8 cellular contexts compared by ENCODE assay signal in genomic region chr20:33686008-33686983, GRCh38. TPM values are rescaled to one million over a fixed set of nuclear protein-coding genes. Genes with fewer than 3 reads are reported as not detected.
DNase-seq lines count a peak whose midpoint lies in the region; ATAC-seq and TF ChIP-seq lines count a peak whose summit lies in the region.

Gene E2F1, minus strand, starts transcription at chr20:33686385. Its CDS starts 121 bp downstream, at chr20:33686264.

- H2AFZ ChIP-seq in PC-3 (ENCODE audit: low read length), result peak within 1 kb of the TSS; percentile 95

- H3K27ac ChIP-seq in PC-3 (ENCODE audit: low read length) (no peak within 1 kb of the TSS), epithelial cell of prostate (no peak within 1 kb of the TSS), mucosa of rectum (ENCODE audit: low read depth in 2 of 2, low read length in 2 of 2) (peak within 1 kb of the TSS; percentile 44 to 75)

- no peaks in the 10 kb centered on the region for H3K9me2 ChIP-seq in PC-3 (replicated peaks; ENCODE audit: low read length)

- H3K27me3 ChIP-seq in PC-3 (ENCODE audit: low read length), result no peaks in the 10 kb centered on the region
- no peaks in the 10 kb centered on the region for H3K27me3 ChIP-seq in mucosa of rectum (ENCODE audit: control insufficient read depth in 2 of 2, insufficient read depth in 2 of 2, low read length in 2 of 2)

- no TSS peak for BruUV-seq in PC-3 (replicated peaks; lab: Mats Ljungman, UMichigan)

- peak within 1 kb of the TSS; percentile 82 for H3K4me3 ChIP-seq in PC-3 (ENCODE audit: low read length)
- peak within 1 kb of the TSS; percentile 65 to 73 for H3K4me3 ChIP-seq in mucosa of rectum (ENCODE audit: low read length in 2 of 2)

- H3K36me3 ChIP-seq in PC-3 (ENCODE audit: low read depth, low read length) (no peaks in the 10 kb centered on the region), mucosa of rectum (ENCODE audit: control insufficient read depth in 2 of 2, insufficient read depth in 2 of 2, low read length in 2 of 2) (no peaks in the 10 kb centered on the region)

- CTCF ChIA-PET in PC-3 (lab: Charles Lee), result no interaction called here

- peaks cover 38% of the 10 kb centered on the region for H3K79me2 ChIP-seq in PC-3 (ENCODE audit: low read length)

- POLR2A ChIA-PET in PC-3 (lab: Charles Lee; ENCODE audit: unreplicated experiment), result interaction anchor here (0.6 kb wide), 1 partner anchor 8 kb away, joined by 16 read pairs; no protein-coding TSS in a partner anchor

- peaks cover 23% of the 10 kb centered on the region for H4K20me1 ChIP-seq in PC-3 (ENCODE audit: low read length)

- peak; percentile 67 for DNase-seq in DMS79 (lab: John Stamatoyannopoulos, UW)
- peak; percentile 88 for DNase-seq in KBM-7
- peak; percentile 95 for DNase-seq in PC-3
- DNase-seq in activated T-cell treated with anti-CD3 and anti-CD28 coated beads for 4 hours, result peak; percentile 90
- peak; percentile 46 for DNase-seq in epithelial cell of prostate (ENCODE audit: low read depth, low spot score)
- DNase-seq in stimulated activated CD8-positive, alpha-beta memory T cell treated with anti-CD3 and anti-CD28 coated beads, Interleukin-4, amount 100 ng/mL, for 4 hours (ENCODE audit: low read depth in 2 of 2, low spot score in 1 of 2), result peak; percentile 78 to 87

- peak within 1 kb of the TSS; percentile 95 for H3K4me2 ChIP-seq in PC-3 (ENCODE audit: low read length)

- ATAC-seq in GM21723 (IDR thresholded peaks at IDR 0.05; ENCODE audit: unreplicated experiment) (peak; percentile 72), PC-3 (peak; percentile 97)

- intact Hi-C loops in PC-3 (cut with micrococcal nuclease), result loop anchor here (10.0 kb wide), 1 partner anchor 99 kb away; no protein-coding TSS in a partner anchor

- peaks cover 18% of the 10 kb centered on the region for H3K4me1 ChIP-seq in PC-3 (ENCODE audit: insufficient read depth, low read length)
- peaks cover 14 to 17% of the 10 kb centered on the region in 2 donors for H3K4me1 ChIP-seq in mucosa of rectum (ENCODE audit: control insufficient read depth in 2 of 2, insufficient read depth in 2 of 2, low read length in 2 of 2)

- in situ Hi-C loops in KBM-7 (cut with MboI; ENCODE audit: low pct_unique_long_range_greater_than_20kb, low sequenced_read_pairs), result no loop called here

- no peaks in the 10 kb centered on the region for H3F3A ChIP-seq in PC-3 (ENCODE audit: low read length, unreplicated experiment)

- H3K9ac ChIP-seq in PC-3 (ENCODE audit: low read length), result peak within 1 kb of the TSS; percentile 80
- H3K9ac ChIP-seq in mucosa of rectum (ENCODE audit: low read depth in 1 of 2, low read length in 2 of 2), result peak within 1 kb of the TSS; percentile 52 to 58

- TF ChIP-seq CTCF in PC-3 (conservative IDR thresholded peaks at IDR 0.05; ENCODE audit: low read depth, low read length), result no peak

- H3K9me3 ChIP-seq in PC-3 (ENCODE audit: low read length), result no peaks in the 10 kb centered on the region
- no peaks in the 10 kb centered on the region for H3K9me3 ChIP-seq in mucosa of rectum (ENCODE audit: control insufficient read depth in 2 of 2, low read length in 2 of 2)

RNA-seq across cellular contexts. Expression of gene E2F1, which starts in this region (rescaled TPM):
- 63.7 and 72.2 TPM in 2 replicates for total RNA-seq in PC-3 (2014; rRNA removed)

Comparison
In these comparisons a context has a peak if more than half of its experiments do, and no peak if none do; other contexts are left out.
1. H3K27ac ChIP-seq: peak in mucosa of rectum (2 of 2); none in PC-3 (single experiment) and epithelial cell of prostate (single experiment).
2. Peak in every context shown above with its lines, with median percentiles within 50 percentile points of each other: DNase-seq.